In genomic region chr2:96802721-96803120, GRCh38 we compare ENCODE assay signal across 20 cellular contexts. TPM values are rescaled to one million over a fixed set of nuclear protein-coding genes. Genes with fewer than 3 reads are reported as not detected.
DNase-seq lines count a peak whose midpoint lies in the region; ATAC-seq and TF ChIP-seq lines count a peak whose summit lies in the region.
"Had no signal": no experiment of that assay in that cellular context is flagged by ENCODE, and none has a peak within 500 bp of the region (broad histone marks: within the 10 kb centered on the region; RNA-seq: fewer than 3 reads in every experiment).

No MANE protein-coding gene starts in this region.

- H2AFZ ChIP-seq in SK-N-SH (ENCODE audit: low read depth) (no peak overlapping the region), hepatocyte (no peak overlapping the region)

- H3K79me2 ChIP-seq in SK-N-SH (ENCODE audit: insufficient read depth) (no peaks in the 10 kb centered on the region), hepatocyte (no peaks in the 10 kb centered on the region)

- H3K27me3 ChIP-seq in SK-N-SH (ENCODE audit: insufficient read depth): no peaks in the 10 kb centered on the region
- no peaks in the 10 kb centered on the region for H3K27me3 ChIP-seq in lower lobe of right lung (ENCODE audit: low read depth)
- H3K27me3 ChIP-seq in spleen (replicated peaks in 1 of 7): no peaks in the 10 kb centered on the region
- no peaks in the 10 kb centered on the region for H3K27me3 ChIP-seq in hepatocyte
- H3K27me3 ChIP-seq: BLaER1 treated with 17β-estradiol and CSF1 and Interleukin-3, amounts not matched to agents 10 nM and 100 nM had no signal

- H3F3A ChIP-seq in SK-N-SH (replicated peaks; ENCODE audit: insufficient read depth): no peaks in the 10 kb centered on the region

- H3K9me2 ChIP-seq in SK-N-SH: no peaks in the 10 kb centered on the region
- no peaks in the 10 kb centered on the region for H3K9me2 ChIP-seq in hepatocyte (replicated peaks; ENCODE audit: insufficient read depth)

- H3K4me1 ChIP-seq in SK-N-SH (ENCODE audit: control insufficient read depth in 1 of 2, insufficient read depth in 2 of 2, low read depth in 1 of 2, low read length in 1 of 2) (peaks cover 0 to 12% of the 10 kb centered on the region in 2 experiments; a peak in 1 of 4 replicates), lower lobe of right lung (peaks cover 16% of the 10 kb centered on the region), spleen (peaks cover 7 to 58% (median 34%) of the 10 kb centered on the region in 6 donors), hepatocyte (ENCODE audit: insufficient read depth) (peaks cover 4% of the 10 kb centered on the region)

- H3K9me3 ChIP-seq in SK-N-SH (no peaks in the 10 kb centered on the region), lower lobe of right lung (no peaks in the 10 kb centered on the region), spleen (no peaks in the 10 kb centered on the region), hepatocyte (ENCODE audit: low read depth) (no peaks in the 10 kb centered on the region)

- TF ChIP-seq RAD21 in SK-N-SH (IDR thresholded peaks at IDR 0.05; ENCODE audit: low read length): no peak

- DNase-seq in SK-N-SH (peak; percentile 7), HuH-7.5 (ENCODE audit: low spot score) (peak; percentile 6), lower lobe of right lung (peak; percentile 33), spleen (peak; percentile 63), hepatocyte (ENCODE audit: low spot score) (no peak), NCI-H510A (lab: John Stamatoyannopoulos, UW) (no peak)
- DNase-seq: 8988T; CD8-positive, alpha-beta memory T cell; COR-L47; DMS 273 treated with DMSO at 0.1 percent for 48 hours; DMS53; GDM1; GOT3; H7; HFFc6 had no signal

- H3K4me3 ChIP-seq in SK-N-SH (ENCODE audit: low read depth in 2 of 2, low read length in 1 of 2): no peak overlapping the region
- H3K4me3 ChIP-seq in lower lobe of right lung: no peak overlapping the region
- no peak overlapping the region for H3K4me3 ChIP-seq in spleen
- no peak overlapping the region for H3K4me3 ChIP-seq in hepatocyte
- H3K4me3 ChIP-seq: BLaER1 treated with 17β-estradiol and CSF1 and Interleukin-3, amounts not matched to agents 10 nM and 100 nM had no signal

- H4K20me1 ChIP-seq in SK-N-SH (ENCODE audit: insufficient read depth): no peaks in the 10 kb centered on the region
- H4K20me1 ChIP-seq in hepatocyte (ENCODE audit: insufficient read depth, poor library complexity, severe bottlenecking): no peaks in the 10 kb centered on the region

- H3K36me3 ChIP-seq in SK-N-SH (replicated peaks in 1 of 2; ENCODE audit: control insufficient read depth in 1 of 2, insufficient read depth in 2 of 2, low read length in 1 of 2) (no peaks in the 10 kb centered on the region), lower lobe of right lung (peaks cover 31% of the 10 kb centered on the region), spleen (peaks cover 0 to 41% (median 21%) of the 10 kb centered on the region in 6 donors), hepatocyte (replicated peaks; ENCODE audit: insufficient read depth, low read depth) (no peaks in the 10 kb centered on the region)

- CTCF ChIA-PET in SK-N-SH (lab: Yijun Ruan, JAX): interaction anchor here (1.8 to 2.2 kb wide), 2 partner anchors 14 to 39 kb away, joined by 7 to 8 read pairs; partner anchors contain the start of gene CNNM3

- no peak for TF ChIP-seq POLR2A in spleen (IDR thresholded peaks at IDR 0.05)

- POLR2A ChIA-PET in SK-N-SH (lab: Yijun Ruan, JAX): no interaction called here

- intact Hi-C loops in lower lobe of right lung (cut with DNase I): no loop called here
- intact Hi-C loops in spleen (cut with DNase I; ENCODE audit: low total_unique reads): no loop called here

- H3K4me2 ChIP-seq in SK-N-SH (no peak overlapping the region), hepatocyte (no peak overlapping the region)

- no peak overlapping the region for H3K9ac ChIP-seq in SK-N-SH

- ATAC-seq in SK-N-SH treated with all-trans-retinoic acid at 6 μM for 48 hours (no peak), lower lobe of right lung (no peak), GM18502 (IDR thresholded peaks at IDR 0.05; ENCODE audit: poor library complexity, unreplicated experiment) (no peak)
- ATAC-seq: HCT116, HepG2 had no signal

- TF ChIP-seq EP300 in SK-N-SH (IDR thresholded peaks at IDR 0.05; ENCODE audit: borderline replicate concordance in 1 of 2, low read depth in 1 of 2, low read length in 1 of 2): no peak

- WGBS in SK-N-SH (ENCODE audit: low lambda C conversion rate): 79% methylated on average over 5 of the region's 7 CpGs
- 92 to 97% (median 94%) methylated on average over 7 of the region's 7 CpGs for WGBS in spleen, 5 donors
- 95% methylated on average over 7 of the region's 7 CpGs for WGBS in hepatocyte (ENCODE audit: low lambda C conversion rate, missing lambda C conversion rate)

- no peak overlapping the region for H3K27ac ChIP-seq in SK-N-SH (ENCODE audit: low read depth in 2 of 2, low read length in 1 of 2)
- no peak overlapping the region for H3K27ac ChIP-seq in lower lobe of right lung
- peak overlapping the region in 6 of 8 donors; percentile 6 to 81 (median 50) for H3K27ac ChIP-seq in spleen
- no peak overlapping the region for H3K27ac ChIP-seq in hepatocyte

- TF ChIP-seq CTCF in SK-N-SH (IDR thresholded peaks at IDR 0.05) (no peak), lower lobe of right lung (IDR thresholded peaks at IDR 0.05) (no peak), spleen (IDR thresholded peaks at IDR 0.05 in 8 of 11, conservative IDR thresholded peaks at IDR 0.05 in 3 of 11) (no peak), hepatocyte (IDR thresholded peaks at IDR 0.05; ENCODE audit: poor library complexity) (no peak)

TF ChIP-seq in SK-N-SH, 30 proteins besides CTCF, POLR2A, EP300 and RAD21 (continues in another document):
- TF ChIP-seq CHD2 (IDR thresholded peaks at IDR 0.05; ENCODE audit: low read length, partially characterized antibody): no peak
- TF ChIP-seq, protein P1, sequence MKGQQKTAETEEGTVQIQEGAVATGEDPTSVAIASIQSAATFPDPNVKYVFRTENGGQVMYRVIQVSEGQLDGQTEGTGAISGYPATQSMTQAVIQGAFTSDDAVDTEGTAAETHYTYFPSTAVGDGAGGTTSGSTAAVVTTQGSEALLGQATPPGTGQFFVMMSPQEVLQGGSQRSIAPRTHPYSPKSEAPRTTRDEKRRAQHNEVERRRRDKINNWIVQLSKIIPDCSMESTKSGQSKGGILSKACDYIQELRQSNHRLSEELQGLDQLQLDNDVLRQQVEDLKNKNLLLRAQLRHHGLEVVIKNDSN (IDR thresholded peaks at IDR 0.05; ENCODE audit: borderline replicate concordance, low read depth): no peak
- TF ChIP-seq FOSL2 (IDR thresholded peaks at IDR 0.05; ENCODE audit: borderline replicate concordance, low read depth): no peak
- no peak for TF ChIP-seq RXRA (IDR thresholded peaks at IDR 0.05; ENCODE audit: borderline replicate concordance, low read depth)

TF ChIP-seq in SK-N-SH treated with all-trans-retinoic acid at 6 μM for 48 hours, 23 proteins besides CTCF, POLR2A, EP300 and RAD21 (continues in another document):
- no peak for TF ChIP-seq CREB5 (CRISPR knock-in tag; IDR thresholded peaks at IDR 0.05; ENCODE audit: low read depth)
- TF ChIP-seq GLIS3 (CRISPR knock-in tag; IDR thresholded peaks at IDR 0.05): no peak
- no peak for TF ChIP-seq BACH2 (CRISPR knock-in tag; IDR thresholded peaks at IDR 0.05; ENCODE audit: borderline replicate concordance)

RNA-seq across cellular contexts. Expression of gene CNNM3, which starts 13.3 kb away (rescaled TPM):
- polyA plus RNA-seq in SK-N-SH (2012; rRNA removed) (9.3 and 14.7 TPM in 2 replicates), spleen (1 to 10 TPM; 3.7 to 7.8 (median 3.7) TPM), hepatocyte (23.7 and 25.8 TPM in 2 replicates)
- polyA plus RNA-seq in SK-N-SH (2012; cell fraction: cytosol; rRNA removed): 5.6 and 7.1 TPM in 2 replicates
- 15.2 and 18.5 TPM in 2 replicates for polyA plus RNA-seq in SK-N-SH (2012; cell fraction: nucleus; rRNA removed)
- total RNA-seq in lower lobe of right lung (29.0 TPM), spleen (10 to 100 TPM; 20.7 to 37.8 (median 25.6) TPM), hepatocyte (17.0 and 17.1 TPM in 2 replicates)

RNA-seq across cellular contexts. Expression of gene ANKRD23, which starts 41.1 kb away (rescaled TPM):
- polyA plus RNA-seq in SK-N-SH (2012; rRNA removed) (3.1 and 3.8 TPM in 2 replicates), spleen (1 to 10 TPM; 2.4 to 4.9 (median 3.9) TPM), hepatocyte (4.4 and 4.7 TPM in 2 replicates)
- 0.62 and 1.2 TPM in 2 replicates for polyA plus RNA-seq in SK-N-SH (2012; cell fraction: cytosol; rRNA removed)
- 20.3 and 22.2 TPM in 2 replicates for polyA plus RNA-seq in SK-N-SH (2012; cell fraction: nucleus; rRNA removed)
- total RNA-seq in lower lobe of right lung (3.5 TPM), spleen (10 to 100 TPM in 3 of 7 donors, 1 to 10 TPM in 4; 4.6 to 19.8 (median 9.3) TPM), hepatocyte (1.8 and 2.0 TPM in 2 replicates)

RNA-seq across cellular contexts. Expression of gene CNNM4, which starts 42.0 kb away (rescaled TPM):
- polyA plus RNA-seq in SK-N-SH (2012; rRNA removed) (5.5 TPM in 2 replicates), spleen (1 to 10 TPM; 1.5 to 3.3 (median 2.8) TPM), hepatocyte (8.8 and 11.3 TPM in 2 replicates)
- 2.9 and 3.9 TPM in 2 replicates for polyA plus RNA-seq in SK-N-SH (2012; cell fraction: cytosol; rRNA removed)
- polyA plus RNA-seq in SK-N-SH (2012; cell fraction: nucleus; rRNA removed): 5.9 and 6.8 TPM in 2 replicates
- total RNA-seq in lower lobe of right lung (15.7 TPM), spleen (10 to 100 TPM in 3 of 7 donors, 1 to 10 TPM in 4; 5.7 to 14.4 (median 9.4) TPM), hepatocyte (10.8 and 11.0 TPM in 2 replicates)

RNA-seq across cellular contexts. Expression of gene ANKRD39, which starts 55.1 kb away (rescaled TPM):
- polyA plus RNA-seq in SK-N-SH (2012; rRNA removed) (11.8 and 13.4 TPM in 2 replicates), spleen (10 to 100 TPM; 13.7 to 17.7 (median 15.8) TPM), hepatocyte (25.6 and 34.9 TPM in 2 replicates)
- polyA plus RNA-seq in SK-N-SH (2012; cell fraction: cytosol; rRNA removed): 7.2 and 10.5 TPM in 2 replicates
- polyA plus RNA-seq in SK-N-SH (2012; cell fraction: nucleus; rRNA removed): 18.7 and 27.3 TPM in 2 replicates
- total RNA-seq in lower lobe of right lung (9.4 TPM), spleen (10 to 100 TPM; 13.6 to 32.2 (median 22.5) TPM), hepatocyte (9.0 and 13.6 TPM in 2 replicates)

Comparison
In these comparisons a context has a peak if more than half of its experiments do, and no peak if none do; other contexts are left out.
1. DNase-seq: peak in SK-N-SH (single experiment), HuH-7.5 (single experiment), lower lobe of right lung (single experiment) and spleen (single experiment); none in hepatocyte (single experiment) and NCI-H510A (single experiment).
2. H3K27ac ChIP-seq: peak in spleen (6 of 8); none in SK-N-SH (0 of 2), lower lobe of right lung (single experiment) and hepatocyte (single experiment).